Comparison of ENCODE assay signal across 1 cellular context in the genomic region with DNA sequence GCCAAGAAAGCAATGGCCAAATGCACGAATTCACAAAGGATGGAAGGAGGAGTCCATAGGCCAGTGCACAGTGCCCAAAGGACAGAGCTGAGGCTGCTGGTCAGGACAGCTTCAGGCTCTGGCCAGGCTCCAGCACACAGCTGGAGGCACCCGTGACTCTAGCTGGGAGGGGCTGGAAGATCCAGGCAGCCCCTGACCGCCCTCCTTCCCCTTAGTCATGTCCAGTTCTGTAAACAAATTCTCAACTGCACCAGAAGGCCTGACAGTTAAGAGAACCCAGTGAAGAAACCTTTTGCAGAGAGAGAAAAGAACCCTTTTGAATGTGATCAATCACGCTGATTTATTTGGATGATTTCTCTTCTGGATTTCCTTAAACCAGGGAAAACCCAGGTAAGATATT.
A peak's percentile ranks its signal among the peaks of the same experiment; 100 is the strongest.
TF ChIP-seq lines count a peak whose summit lies in the region.

No MANE protein-coding gene starts in this region.

TF ChIP-seq in A549, 52 proteins besides CTCF, POLR2A, EP300 and RAD21 (continued from another document):
- TF ChIP-seq EHMT2 (IDR thresholded peaks at IDR 0.05; ENCODE audit: low read depth), result no peak
- TF ChIP-seq, protein P1, sequence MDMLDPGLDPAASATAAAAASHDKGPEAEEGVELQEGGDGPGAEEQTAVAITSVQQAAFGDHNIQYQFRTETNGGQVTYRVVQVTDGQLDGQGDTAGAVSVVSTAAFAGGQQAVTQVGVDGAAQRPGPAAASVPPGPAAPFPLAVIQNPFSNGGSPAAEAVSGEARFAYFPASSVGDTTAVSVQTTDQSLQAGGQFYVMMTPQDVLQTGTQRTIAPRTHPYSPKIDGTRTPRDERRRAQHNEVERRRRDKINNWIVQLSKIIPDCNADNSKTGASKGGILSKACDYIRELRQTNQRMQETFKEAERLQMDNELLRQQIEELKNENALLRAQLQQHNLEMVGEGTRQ (IDR thresholded peaks at IDR 0.05), result peak; percentile 53
- TF ChIP-seq, protein P2, sequence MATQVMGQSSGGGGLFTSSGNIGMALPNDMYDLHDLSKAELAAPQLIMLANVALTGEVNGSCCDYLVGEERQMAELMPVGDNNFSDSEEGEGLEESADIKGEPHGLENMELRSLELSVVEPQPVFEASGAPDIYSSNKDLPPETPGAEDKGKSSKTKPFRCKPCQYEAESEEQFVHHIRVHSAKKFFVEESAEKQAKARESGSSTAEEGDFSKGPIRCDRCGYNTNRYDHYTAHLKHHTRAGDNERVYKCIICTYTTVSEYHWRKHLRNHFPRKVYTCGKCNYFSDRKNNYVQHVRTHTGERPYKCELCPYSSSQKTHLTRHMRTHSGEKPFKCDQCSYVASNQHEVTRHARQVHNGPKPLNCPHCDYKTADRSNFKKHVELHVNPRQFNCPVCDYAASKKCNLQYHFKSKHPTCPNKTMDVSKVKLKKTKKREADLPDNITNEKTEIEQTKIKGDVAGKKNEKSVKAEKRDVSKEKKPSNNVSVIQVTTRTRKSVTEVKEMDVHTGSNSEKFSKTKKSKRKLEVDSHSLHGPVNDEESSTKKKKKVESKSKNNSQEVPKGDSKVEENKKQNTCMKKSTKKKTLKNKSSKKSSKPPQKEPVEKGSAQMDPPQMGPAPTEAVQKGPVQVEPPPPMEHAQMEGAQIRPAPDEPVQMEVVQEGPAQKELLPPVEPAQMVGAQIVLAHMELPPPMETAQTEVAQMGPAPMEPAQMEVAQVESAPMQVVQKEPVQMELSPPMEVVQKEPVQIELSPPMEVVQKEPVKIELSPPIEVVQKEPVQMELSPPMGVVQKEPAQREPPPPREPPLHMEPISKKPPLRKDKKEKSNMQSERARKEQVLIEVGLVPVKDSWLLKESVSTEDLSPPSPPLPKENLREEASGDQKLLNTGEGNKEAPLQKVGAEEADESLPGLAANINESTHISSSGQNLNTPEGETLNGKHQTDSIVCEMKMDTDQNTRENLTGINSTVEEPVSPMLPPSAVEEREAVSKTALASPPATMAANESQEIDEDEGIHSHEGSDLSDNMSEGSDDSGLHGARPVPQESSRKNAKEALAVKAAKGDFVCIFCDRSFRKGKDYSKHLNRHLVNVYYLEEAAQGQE (IDR thresholded peaks at IDR 0.05), result no peak
- TF ChIP-seq NPAS2 (CRISPR knock-in tag; IDR thresholded peaks at IDR 0.05; ENCODE audit: borderline replicate concordance), result no peak
- TF ChIP-seq FOSL2 (IDR thresholded peaks at IDR 0.05), result 0 out of 2 replicates have a peak, but pooled peaks have one; percentile 8
- TF ChIP-seq FOSL2 (CRISPR knock-in tag; IDR thresholded peaks at IDR 0.05), result peak; percentile 68
- TF ChIP-seq MYC (IDR thresholded peaks at IDR 0.05; ENCODE audit: borderline replicate concordance, low read length), result no peak
- TF ChIP-seq, protein P3, sequence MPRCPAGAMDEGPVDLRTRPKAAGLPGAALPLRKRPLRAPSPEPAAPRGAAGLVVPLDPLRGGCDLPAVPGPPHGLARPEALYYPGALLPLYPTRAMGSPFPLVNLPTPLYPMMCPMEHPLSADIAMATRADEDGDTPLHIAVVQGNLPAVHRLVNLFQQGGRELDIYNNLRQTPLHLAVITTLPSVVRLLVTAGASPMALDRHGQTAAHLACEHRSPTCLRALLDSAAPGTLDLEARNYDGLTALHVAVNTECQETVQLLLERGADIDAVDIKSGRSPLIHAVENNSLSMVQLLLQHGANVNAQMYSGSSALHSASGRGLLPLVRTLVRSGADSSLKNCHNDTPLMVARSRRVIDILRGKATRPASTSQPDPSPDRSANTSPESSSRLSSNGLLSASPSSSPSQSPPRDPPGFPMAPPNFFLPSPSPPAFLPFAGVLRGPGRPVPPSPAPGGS (IDR thresholded peaks at IDR 0.05), result no peak
- no peak for TF ChIP-seq CHD2 (IDR thresholded peaks at IDR 0.05; ENCODE audit: low read length, partially characterized antibody)
- TF ChIP-seq JUNB (IDR thresholded peaks at IDR 0.05), result no peak
- 0 out of 3 replicates have a peak, but pooled peaks have one; percentile 36 for TF ChIP-seq SMC3 (IDR thresholded peaks at IDR 0.05)
- no peak for TF ChIP-seq FOSB (CRISPR knock-in tag; IDR thresholded peaks at IDR 0.05)
- TF ChIP-seq SREBF2 (IDR thresholded peaks at IDR 0.05), result no peak
- TF ChIP-seq POLR2AphosphoS2 (conservative IDR thresholded peaks at IDR 0.05; ENCODE audit: low read length), result no peak
